25 cellular contexts compared by ENCODE assay signal in the genomic region with DNA sequence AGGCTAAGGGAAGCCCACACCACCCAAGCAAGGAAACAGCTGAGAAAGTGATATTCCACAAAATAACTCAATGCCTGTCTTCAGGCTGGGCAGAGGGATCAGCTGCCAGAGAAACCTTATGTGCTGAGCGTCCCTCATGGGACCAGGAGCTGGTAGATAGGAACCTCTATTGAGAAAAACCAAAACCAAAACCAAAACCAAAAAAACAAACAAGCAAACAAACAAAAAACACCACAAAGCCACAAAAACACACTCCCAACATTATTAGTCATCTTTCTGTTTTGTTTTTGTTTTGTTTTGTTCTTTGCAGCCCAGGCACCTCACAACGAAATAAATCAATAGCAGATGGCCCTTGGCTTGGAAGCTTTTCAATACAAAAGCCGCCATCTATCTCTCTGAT.
"Had no signal": no experiment of that assay in that cellular context is flagged by ENCODE, and none has a peak within 500 bp of the region (broad histone marks: within the 10 kb centered on the region; RNA-seq: fewer than 3 reads in every experiment).

No MANE protein-coding gene starts in this region.

- H3K4me3 ChIP-seq: body of pancreas, breast epithelium, Peyer's patch, SJSA1 had no signal

- H3K4me1 ChIP-seq: body of pancreas, breast epithelium, Peyer's patch, SJSA1 had no signal

- H3K27ac ChIP-seq: body of pancreas, breast epithelium, Peyer's patch, SJSA1 had no signal

- H3K36me3 ChIP-seq: breast epithelium, Peyer's patch, SJSA1 had no signal

- H3K4me2 ChIP-seq: SK-N-SH had no signal

- H3K9me3 ChIP-seq: Peyer's patch, SK-N-SH had no signal

- ATAC-seq: activated CD8-positive, alpha-beta T cell treated with anti-CD3 and anti-CD28 coated beads for 36 hours; body of pancreas; PC-3 had no signal

- H3K27me3 ChIP-seq: body of pancreas, breast epithelium, Peyer's patch, SJSA1 had no signal

- H3K9ac ChIP-seq: SK-N-SH had no signal

- DNase-seq: activated CD4-positive, alpha-beta T cell treated with anti-CD3 and anti-CD28 coated beads, Interleukin-2, amount 10 ng/mL, durations not matched to agents 24 days and 14 days; activated CD4-positive, alpha-beta T cell treated with anti-CD3 and anti-CD28 coated beads, Interleukin-2, amount 50 U/mL, for 4 hours; activated CD8-positive, alpha-beta T cell treated with anti-CD3 and anti-CD28 coated beads for 36 hours; activated gamma-delta T cell; activated naive CD4-positive, alpha-beta T cell treated with Interleukin-2 at 50 U/mL for 16 hours; activated naive CD8-positive, alpha-beta T cell treated with anti-CD3 and anti-CD28 coated beads, Interleukin-2, amount 10 ng/mL, durations not matched to agents 7 days and 5 days; activated T-cell treated with anti-CD3 and anti-CD28 coated beads, Interleukin-2, amount 50 U/mL, for 1 hour; body of pancreas; caudate nucleus; cerebellar nuclear complex; Kasumi-1; NCI-H1092 treated with DMSO at 0.1 percent for 48 hours; NCI-H1436; NCI-H1694; NCI-H1930; NCI-H345; NCI-H524 treated with DMSO at 0.1 percent for 48 hours; NK-92 treated with Interleukin-12 subunit alpha and Interleukin-12 subunit beta, amount 100 ng/mL, for 24 hours; PC-3; Peyer's patch; RPMI8226; SHP77 treated with DMSO at 0.1 percent for 48 hours; SK-N-SH had no signal
